21 cellular contexts compared by ENCODE assay signal in the genomic region with DNA sequence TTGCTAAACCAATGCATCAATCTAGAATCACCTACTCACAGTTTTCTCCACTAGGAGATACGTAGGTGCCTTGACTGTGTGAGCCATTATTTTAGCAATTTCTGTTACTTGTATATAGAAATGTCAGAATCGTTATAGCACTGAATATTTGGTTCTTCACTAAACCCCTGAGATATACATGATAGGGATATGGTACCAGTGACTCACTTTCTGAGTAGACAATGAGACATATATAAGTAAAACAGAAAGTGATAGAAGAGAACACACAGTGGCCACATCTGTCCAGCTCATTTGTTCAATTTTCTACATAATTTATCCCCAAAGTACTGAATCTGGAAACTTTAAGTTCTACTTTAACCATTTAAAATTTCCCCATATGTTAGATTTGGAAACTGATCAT.
DNase-seq lines count a peak whose midpoint lies in the region; ATAC-seq, FAIRE-seq and TF ChIP-seq lines count a peak whose summit lies in the region.
"Had no signal": no experiment of that assay in that cellular context is flagged by ENCODE, and none has a peak within 500 bp of the region (broad histone marks: within the 10 kb centered on the region; RNA-seq: fewer than 3 reads in every experiment).

No MANE protein-coding gene starts in this region.

- H3K27ac Mint-ChIP-seq in activated CD4-positive, alpha-beta T cell treated with anti-CD3 and anti-CD28 coated beads, Interleukin-2, amount 10 ng/mL, durations not matched to agents 24 days and 14 days, result peak overlapping the region; percentile 53
- H3K27ac Mint-ChIP-seq in activated naive CD8-positive, alpha-beta T cell, result peak overlapping the region; percentile 62
- no peak overlapping the region for H3K27ac Mint-ChIP-seq in activated naive CD8-positive, alpha-beta T cell treated with anti-CD3 and anti-CD28 coated beads for 36 hours
- H3K27ac Mint-ChIP-seq in effector memory CD8-positive, alpha-beta T cell, result peak overlapping the region in 1 of 2 donors; percentile 72
- H3K27ac Mint-ChIP-seq: B cell had no signal

- H3K9me3 Mint-ChIP-seq in activated CD4-positive, alpha-beta T cell treated with anti-CD3 and anti-CD28 coated beads, Interleukin-2, amount 10 ng/mL, durations not matched to agents 24 days and 14 days, result peaks cover 26% of the 10 kb centered on the region
- H3K9me3 Mint-ChIP-seq in activated naive CD8-positive, alpha-beta T cell (ENCODE audit: low read depth), result peaks cover 22% of the 10 kb centered on the region
- H3K9me3 Mint-ChIP-seq in activated naive CD8-positive, alpha-beta T cell treated with anti-CD3 and anti-CD28 coated beads for 36 hours, result peaks cover 18% of the 10 kb centered on the region
- peaks cover 5 to 22% of the 10 kb centered on the region in 2 donors for H3K9me3 Mint-ChIP-seq in effector memory CD8-positive, alpha-beta T cell

- no peak for FAIRE-seq in D721Med (lab: Jason Lieb, UNC)
- FAIRE-seq: H54 had no signal

- H3K4me1 Mint-ChIP-seq in activated CD4-positive, alpha-beta T cell treated with anti-CD3 and anti-CD28 coated beads, Interleukin-2, amount 10 ng/mL, durations not matched to agents 24 days and 14 days, result peaks cover 6% of the 10 kb centered on the region
- peaks cover 3% of the 10 kb centered on the region for H3K4me1 Mint-ChIP-seq in activated naive CD8-positive, alpha-beta T cell (ENCODE audit: low read depth)
- H3K4me1 Mint-ChIP-seq in activated naive CD8-positive, alpha-beta T cell treated with anti-CD3 and anti-CD28 coated beads for 36 hours, result no peaks in the 10 kb centered on the region
- H3K4me1 Mint-ChIP-seq in effector memory CD8-positive, alpha-beta T cell (ENCODE audit: low read depth in 2 of 2), result peaks cover 30 to 58% of the 10 kb centered on the region in 2 donors
- H3K4me1 Mint-ChIP-seq: B cell had no signal

- TF ChIP-seq CTCF in D721Med (IDR thresholded peaks at IDR 0.05; ENCODE audit: insufficient read depth, missing control alignments), result no peak

- peak; percentile 40 for ATAC-seq in effector memory CD8-positive, alpha-beta T cell (replicated peaks)
- no peak for ATAC-seq in HG03196 (IDR thresholded peaks at IDR 0.05; ENCODE audit: unreplicated experiment)
- ATAC-seq: PC-3 had no signal

- H3K4me3 Mint-ChIP-seq in activated CD4-positive, alpha-beta T cell treated with anti-CD3 and anti-CD28 coated beads, Interleukin-2, amount 10 ng/mL, durations not matched to agents 24 days and 14 days, result no peak overlapping the region
- no peak overlapping the region for H3K4me3 Mint-ChIP-seq in activated naive CD8-positive, alpha-beta T cell
- H3K4me3 Mint-ChIP-seq in activated naive CD8-positive, alpha-beta T cell treated with anti-CD3 and anti-CD28 coated beads for 36 hours, result no peak overlapping the region
- H3K4me3 Mint-ChIP-seq in effector memory CD8-positive, alpha-beta T cell, result peak overlapping the region; percentile 3 to 61
- H3K4me3 Mint-ChIP-seq: B cell had no signal

- intact Hi-C loops in activated CD4-positive, alpha-beta T cell treated with anti-CD3 and anti-CD28 coated beads, Interleukin-2, amount 10 ng/mL, durations not matched to agents 24 days and 14 days (cut with micrococcal nuclease), result no loop called here

- H3K27me3 Mint-ChIP-seq in activated CD4-positive, alpha-beta T cell treated with anti-CD3 and anti-CD28 coated beads, Interleukin-2, amount 10 ng/mL, durations not matched to agents 24 days and 14 days, result no peaks in the 10 kb centered on the region
- peaks cover 5% of the 10 kb centered on the region for H3K27me3 Mint-ChIP-seq in activated naive CD8-positive, alpha-beta T cell
- no peaks in the 10 kb centered on the region for H3K27me3 Mint-ChIP-seq in activated naive CD8-positive, alpha-beta T cell treated with anti-CD3 and anti-CD28 coated beads for 36 hours
- H3K27me3 Mint-ChIP-seq in effector memory CD8-positive, alpha-beta T cell, result no peaks in the 10 kb centered on the region
- H3K27me3 Mint-ChIP-seq: B cell had no signal

- peaks cover 6% of the 10 kb centered on the region for H3K36me3 Mint-ChIP-seq in activated CD4-positive, alpha-beta T cell treated with anti-CD3 and anti-CD28 coated beads, Interleukin-2, amount 10 ng/mL, durations not matched to agents 24 days and 14 days (ENCODE audit: low read depth)
- H3K36me3 Mint-ChIP-seq in activated naive CD8-positive, alpha-beta T cell, result peaks cover 9% of the 10 kb centered on the region
- H3K36me3 Mint-ChIP-seq in activated naive CD8-positive, alpha-beta T cell treated with anti-CD3 and anti-CD28 coated beads for 36 hours, result no peaks in the 10 kb centered on the region
- H3K36me3 Mint-ChIP-seq in effector memory CD8-positive, alpha-beta T cell (ENCODE audit: insufficient read depth), result peaks cover 9% of the 10 kb centered on the region

- no peak for DNase-seq in activated CD4-positive, alpha-beta T cell treated with anti-CD3 and anti-CD28 coated beads, Interleukin-2, amount 10 ng/mL, durations not matched to agents 24 days and 14 days
- DNase-seq in activated CD4-positive, alpha-beta T cell treated with anti-CD3 and anti-CD28 coated beads for 1 hour, result no peak
- no peak for DNase-seq in activated naive CD8-positive, alpha-beta T cell treated with anti-CD3 and anti-CD28 coated beads for 36 hours
- no peak for DNase-seq in effector memory CD8-positive, alpha-beta T cell
- DNase-seq in DMS79 (lab: John Stamatoyannopoulos, UW) (no peak), D721Med (ENCODE audit: insufficient read length, low spot score) (no peak)
- DNase-seq: COR-L47, GF-D8, Kasumi-1, MG63, NCI-H1048, NCI-H1436, NCI-H1930, NCI-H345, NCI-H524 treated with DMSO at 0.1 percent for 48 hours, PC-3, SIG-M5 had no signal

Comparison
In these comparisons a context has a peak if more than half of its experiments do, and no peak if none do; other contexts are left out.
1. H3K4me3 Mint-ChIP-seq: peak in effector memory CD8-positive, alpha-beta T cell (2 of 2); none in activated CD4-positive, alpha-beta T cell treated with anti-CD3 and anti-CD28 coated beads, Interleukin-2, amount 10 ng/mL, durations not matched to agents 24 days and 14 days (single experiment), activated naive CD8-positive, alpha-beta T cell (single experiment) and activated naive CD8-positive, alpha-beta T cell treated with anti-CD3 and anti-CD28 coated beads for 36 hours (single experiment).